In genomic region chr13:42706286-42706685, GRCh38 we compare ENCODE assay signal across 25 cellular contexts.
"Had no signal": no experiment of that assay in that cellular context is flagged by ENCODE, and none has a peak within 500 bp of the region (broad histone marks: within the 10 kb centered on the region; RNA-seq: fewer than 3 reads in every experiment).

No MANE protein-coding gene starts in this region.

- H3K36me3 ChIP-seq: lower lobe of right lung, pancreas, prostate gland, spleen, suprapubic skin, thoracic aorta, tibial artery, upper lobe of right lung had no signal

- H3K4me1 ChIP-seq: lower lobe of right lung, pancreas, prostate gland, spleen, suprapubic skin, tibial artery, upper lobe of right lung had no signal

- H3K4me1 Mint-ChIP-seq: immature natural killer cell; mesothelial cell of epicardium; naive thymus-derived CD4-positive, alpha-beta T cell; stimulated activated effector memory CD8-positive, alpha-beta T cell treated with anti-CD3 and anti-CD28 coated beads, Interleukin-12 subunit alpha, Interleukin-12 subunit beta, amount 100 ng/mL, for 72 hours had no signal

- H3K4me3 ChIP-seq: lower lobe of right lung, pancreas, prostate gland, spleen, suprapubic skin, thoracic aorta, tibial artery, upper lobe of right lung had no signal

- H3K27ac Mint-ChIP-seq: immature natural killer cell; mesothelial cell of epicardium; naive thymus-derived CD4-positive, alpha-beta T cell; natural killer cell treated with Interleukin-12 subunit alpha and Interleukin-12 subunit beta and Interleukin-15 and Interleukin-18, amount 100 ng/mL, for 72 hours; stimulated activated effector memory CD8-positive, alpha-beta T cell treated with anti-CD3 and anti-CD28 coated beads, Interleukin-12 subunit alpha, Interleukin-12 subunit beta, amount 100 ng/mL, for 72 hours; stimulated activated naive CD8-positive, alpha-beta T cell treated with anti-CD3 and anti-CD28 coated beads, Interleukin-15, Interleukin-2, amounts not matched to agents 100 ng/mL and 50 ng/mL, for 24 hours had no signal

- ATAC-seq: lower lobe of right lung; naive thymus-derived CD4-positive, alpha-beta T cell; natural killer cell treated with Interleukin-12 subunit alpha and Interleukin-12 subunit beta and Interleukin-15 and Interleukin-18, amount 100 ng/mL, for 72 hours; pancreas; sciatic nerve; stimulated activated effector memory CD8-positive, alpha-beta T cell treated with anti-CD3 and anti-CD28 coated beads, Interleukin-12 subunit alpha, Interleukin-12 subunit beta, amount 100 ng/mL, for 72 hours; upper lobe of right lung had no signal

- H3K36me3 Mint-ChIP-seq: immature natural killer cell; mesothelial cell of epicardium; naive thymus-derived CD4-positive, alpha-beta T cell; natural killer cell treated with Interleukin-12 subunit alpha and Interleukin-12 subunit beta and Interleukin-15 and Interleukin-18, amount 100 ng/mL, for 72 hours; stimulated activated effector memory CD8-positive, alpha-beta T cell treated with anti-CD3 and anti-CD28 coated beads, Interleukin-12 subunit alpha, Interleukin-12 subunit beta, amount 100 ng/mL, for 72 hours had no signal

- H3K9me3 ChIP-seq: lower lobe of right lung, pancreas, prostate gland, spleen, suprapubic skin, thoracic aorta, tibial artery, upper lobe of right lung had no signal

- H3K4me3 Mint-ChIP-seq: immature natural killer cell; mesothelial cell of epicardium; naive thymus-derived CD4-positive, alpha-beta T cell; natural killer cell treated with Interleukin-12 subunit alpha and Interleukin-12 subunit beta and Interleukin-15 and Interleukin-18, amount 100 ng/mL, for 72 hours; stimulated activated effector memory CD8-positive, alpha-beta T cell treated with anti-CD3 and anti-CD28 coated beads, Interleukin-12 subunit alpha, Interleukin-12 subunit beta, amount 100 ng/mL, for 72 hours; stimulated activated naive CD8-positive, alpha-beta T cell treated with anti-CD3 and anti-CD28 coated beads, Interleukin-15, Interleukin-2, amounts not matched to agents 100 ng/mL and 50 ng/mL, for 24 hours had no signal

- H3K9me3 Mint-ChIP-seq: immature natural killer cell; natural killer cell treated with Interleukin-12 subunit alpha and Interleukin-12 subunit beta and Interleukin-15 and Interleukin-18, amount 100 ng/mL, for 72 hours; stimulated activated effector memory CD8-positive, alpha-beta T cell treated with anti-CD3 and anti-CD28 coated beads, Interleukin-12 subunit alpha, Interleukin-12 subunit beta, amount 100 ng/mL, for 72 hours had no signal

- DNase-seq: hippocampal formation; immature natural killer cell; kidney; lower lobe of right lung; mammary epithelial cell; mesenchymal stem cell; naive thymus-derived CD4-positive, alpha-beta T cell; nucleus accumbens; pancreas; posterior cingulate gyrus; small intestine; spleen; stimulated activated CD4-positive, alpha-beta T cell treated with anti-CD3 and anti-CD28 coated beads, Interleukin-4, amount 100 ng/mL, for 24 hours; stimulated activated naive CD4-positive, alpha-beta T cell; tibial artery; trophoblast cell; upper lobe of right lung had no signal

- H3K27me3 ChIP-seq: pancreas, suprapubic skin, tibial artery, upper lobe of right lung had no signal

- H3K27ac ChIP-seq: lower lobe of right lung, pancreas, prostate gland, spleen, suprapubic skin, thoracic aorta, tibial artery, upper lobe of right lung had no signal
